8 cellular contexts compared by ENCODE assay signal in genomic region chrX:71254092-71254941, GRCh38. TPM values are rescaled to one million over a fixed set of nuclear protein-coding genes. Genes with fewer than 3 reads are reported as not detected.
DNase-seq lines count a peak whose midpoint lies in the region; ATAC-seq and TF ChIP-seq lines count a peak whose summit lies in the region.

Gene ZMYM3, minus strand, starts transcription at chrX:71254140. Its CDS starts 885 bp downstream, at chrX:71253255.

- H3K79me2 ChIP-seq in SU-DHL-6 (ENCODE audit: insufficient read depth, low read length) = peaks cover 23% of the 10 kb centered on the region

- H4K20me1 ChIP-seq in SU-DHL-6 (ENCODE audit: low read depth, low read length) = no peaks in the 10 kb centered on the region

- H3F3A ChIP-seq in SU-DHL-6 (ENCODE audit: insufficient read depth) = no peaks in the 10 kb centered on the region

- no peaks in the 10 kb centered on the region for H3K9me3 Mint-ChIP-seq in activated naive CD8-positive, alpha-beta T cell treated with anti-CD3 and anti-CD28 coated beads for 36 hours
- H3K9me3 Mint-ChIP-seq in glutamatergic neuron (ENCODE audit: unreplicated experiment) = peaks cover 12% of the 10 kb centered on the region
- peaks cover 5% of the 10 kb centered on the region for H3K9me3 Mint-ChIP-seq in osteocyte (ENCODE audit: unreplicated experiment)

- H3K9me3 ChIP-seq in SU-DHL-6 (ENCODE audit: insufficient read depth, low read length) (no peaks in the 10 kb centered on the region), thoracic aorta (no peaks in the 10 kb centered on the region)

- H3K4me1 Mint-ChIP-seq in activated naive CD8-positive, alpha-beta T cell treated with anti-CD3 and anti-CD28 coated beads for 36 hours = peaks cover 32% of the 10 kb centered on the region
- peaks cover 3% of the 10 kb centered on the region for H3K4me1 Mint-ChIP-seq in glutamatergic neuron (ENCODE audit: low read depth, unreplicated experiment)
- peaks cover 15% of the 10 kb centered on the region for H3K4me1 Mint-ChIP-seq in osteocyte (ENCODE audit: unreplicated experiment)

- ATAC-seq in HG02759 (IDR thresholded peaks at IDR 0.05; ENCODE audit: unreplicated experiment) = peak; percentile 87
- ATAC-seq in thoracic aorta (ENCODE audit: insufficient number of reproducible peaks, low FRiP score, low read depth) = peak; percentile 78

- peak within 1 kb of the TSS; percentile 71 for H2AFZ ChIP-seq in SU-DHL-6 (ENCODE audit: low read depth, low read length, severe bottlenecking)

- peaks cover 7 to 9% of the 10 kb centered on the region in 2 donors for H3K4me1 ChIP-seq in thoracic aorta (ENCODE audit: control insufficient read depth in 1 of 2, low read depth in 2 of 2)

- no peaks in the 10 kb centered on the region for H3K36me3 ChIP-seq in SU-DHL-6 (ENCODE audit: low read length)
- peaks cover 7% of the 10 kb centered on the region for H3K36me3 ChIP-seq in thoracic aorta

- H3K27me3 ChIP-seq in SU-DHL-6 (ENCODE audit: low read length) (no peaks in the 10 kb centered on the region), thoracic aorta (replicated peaks; ENCODE audit: insufficient read depth) (no peaks in the 10 kb centered on the region)

- no peaks in the 10 kb centered on the region for H3K27me3 Mint-ChIP-seq in activated naive CD8-positive, alpha-beta T cell treated with anti-CD3 and anti-CD28 coated beads for 36 hours
- H3K27me3 Mint-ChIP-seq in glutamatergic neuron (ENCODE audit: unreplicated experiment) (peaks cover 4% of the 10 kb centered on the region), osteocyte (ENCODE audit: unreplicated experiment) (no peaks in the 10 kb centered on the region)

- no peaks in the 10 kb centered on the region for H3K9me2 ChIP-seq in SU-DHL-6 (replicated peaks; ENCODE audit: insufficient read depth, low read length)

- TF ChIP-seq CTCF in GM12864 (IDR thresholded peaks at IDR 0.05; ENCODE audit: low read depth, low read length, missing control alignments) (no peak), SU-DHL-6 (IDR thresholded peaks at IDR 0.05; ENCODE audit: insufficient read depth, low read length, poor library complexity, severe bottlenecking) (no peak), glutamatergic neuron (IDR thresholded peaks at IDR 0.05; ENCODE audit: partially characterized antibody, unreplicated experiment) (no peak), osteocyte (IDR thresholded peaks at IDR 0.05) (no peak), thoracic aorta (IDR thresholded peaks at IDR 0.05) (no peak)

- H3K36me3 Mint-ChIP-seq in activated naive CD8-positive, alpha-beta T cell treated with anti-CD3 and anti-CD28 coated beads for 36 hours = peaks cover 9% of the 10 kb centered on the region
- H3K36me3 Mint-ChIP-seq in glutamatergic neuron (ENCODE audit: unreplicated experiment) (no peaks in the 10 kb centered on the region), osteocyte (ENCODE audit: unreplicated experiment) (no peaks in the 10 kb centered on the region)

- H3K4me3 Mint-ChIP-seq in activated naive CD8-positive, alpha-beta T cell treated with anti-CD3 and anti-CD28 coated beads for 36 hours = peak within 1 kb of the TSS; percentile 88
- H3K4me3 Mint-ChIP-seq in glutamatergic neuron (ENCODE audit: unreplicated experiment) (peak within 1 kb of the TSS; percentile 89), osteocyte (ENCODE audit: unreplicated experiment) (peak within 1 kb of the TSS; percentile 89)

- H3K4me3 ChIP-seq in GM12864 (ENCODE audit: low read depth, low read length) (peak within 1 kb of the TSS; percentile 83), SU-DHL-6 (ENCODE audit: insufficient read depth, low read length, poor library complexity, severe bottlenecking) (peak within 1 kb of the TSS; percentile 90), thoracic aorta (peak within 1 kb of the TSS; percentile 96)

- H3K27ac Mint-ChIP-seq in activated naive CD8-positive, alpha-beta T cell treated with anti-CD3 and anti-CD28 coated beads for 36 hours = peak within 1 kb of the TSS; percentile 94
- peak within 1 kb of the TSS; percentile 85 for H3K27ac Mint-ChIP-seq in glutamatergic neuron (ENCODE audit: unreplicated experiment)
- H3K27ac Mint-ChIP-seq in osteocyte (ENCODE audit: unreplicated experiment) = peak within 1 kb of the TSS; percentile 78

- DNase-seq in GM12864 (ENCODE audit: low read depth) (peak; percentile 41), NCI-H1417 (lab: John Stamatoyannopoulos, UW) (peak; percentile 86 to 92 (median 88)), glutamatergic neuron (peak; percentile 88), osteocyte (ENCODE audit: extremely low spot score, unreplicated experiment) (peak; percentile 95), thoracic aorta (ENCODE audit: low spot score) (peak; percentile 41)
- peak; percentile 85 for DNase-seq in activated naive CD8-positive, alpha-beta T cell treated with anti-CD3 and anti-CD28 coated beads for 36 hours

- H3K9ac ChIP-seq in SU-DHL-6 (ENCODE audit: low read length) = peak within 1 kb of the TSS; percentile 87

- peak within 1 kb of the TSS; percentile 80 for H3K27ac ChIP-seq in SU-DHL-6 (ENCODE audit: low read depth, low read length)
- peak within 1 kb of the TSS; percentile 77 to 78 for H3K27ac ChIP-seq in thoracic aorta

- H3K4me2 ChIP-seq in SU-DHL-6 (ENCODE audit: low read depth, low read length, poor library complexity, severe bottlenecking) = peak within 1 kb of the TSS; percentile 84

RNA-seq across cellular contexts. Expression of gene ZMYM3, which starts in this region (rescaled TPM):
- total RNA-seq in activated naive CD8-positive, alpha-beta T cell treated with anti-CD3 and anti-CD28 coated beads for 36 hours = 10 to 100 TPM; 22.9 to 25.1 TPM
- 44.2 TPM for total RNA-seq in glutamatergic neuron (ENCODE audit: unreplicated experiment)
- total RNA-seq in osteocyte = 34.2 and 39.2 TPM in 2 replicates
- total RNA-seq in thoracic aorta = 10 to 100 TPM; 14.7 to 21.9 TPM

Comparison
In these comparisons a context has a peak if more than half of its experiments do, and no peak if none do; other contexts are left out.
1. Peak in every context shown above with its lines: DNase-seq, ATAC-seq, H3K4me3 ChIP-seq and H3K27ac ChIP-seq.
2. DNase-seq: peak in every context shown above with its lines; median percentile 95 in osteocyte; 88 in NCI-H1417; 88 in glutamatergic neuron; 85 in activated naive CD8-positive, alpha-beta T cell treated with anti-CD3 and anti-CD28 coated beads for 36 hours; 41 in GM12864; 41 in thoracic aorta.